ENCODE assay signal across 8 cellular contexts in genomic region chr12:113359939-113360748, GRCh38. TPM values are rescaled to one million over a fixed set of nuclear protein-coding genes. Genes with fewer than 3 reads are reported as not detected.
DNase-seq lines count a peak whose midpoint lies in the region; FAIRE-seq and TF ChIP-seq lines count a peak whose summit lies in the region.

No MANE protein-coding gene starts in this region.

- H3K9me3 Mint-ChIP-seq in T-helper 1 cell treated with Interleukin-12 subunit alpha and Interleukin-12 subunit beta and Interleukin-4 antibody, amounts not matched to agents 30 μg/mL and 1 μg/mL, for 36 hours = no peaks in the 10 kb centered on the region

- H3K27ac Mint-ChIP-seq in T-helper 1 cell treated with Interleukin-12 subunit alpha and Interleukin-12 subunit beta and Interleukin-4 antibody, amounts not matched to agents 30 μg/mL and 1 μg/mL, for 36 hours = no peak overlapping the region

- no peak for TF ChIP-seq EP300 in stomach (IDR thresholded peaks at IDR 0.05)

- H3K27me3 ChIP-seq in stomach = no peaks in the 10 kb centered on the region

- H3K4me3 Mint-ChIP-seq in T-helper 1 cell treated with Interleukin-12 subunit alpha and Interleukin-12 subunit beta and Interleukin-4 antibody, amounts not matched to agents 30 μg/mL and 1 μg/mL, for 36 hours = peak overlapping the region; percentile 87

- no peaks in the 10 kb centered on the region for H3K36me3 Mint-ChIP-seq in T-helper 1 cell treated with Interleukin-12 subunit alpha and Interleukin-12 subunit beta and Interleukin-4 antibody, amounts not matched to agents 30 μg/mL and 1 μg/mL, for 36 hours (ENCODE audit: low read depth)

- H3K4me1 ChIP-seq in stomach = peaks cover 7 to 34% (median 19%) of the 10 kb centered on the region in 4 donors

- H3K36me3 ChIP-seq in stomach = peaks cover 0 to 18% (median 10%) of the 10 kb centered on the region in 4 donors

- TF ChIP-seq POLR2A in stomach (IDR thresholded peaks at IDR 0.05) (no peak), GM12892 (IDR thresholded peaks at IDR 0.05; ENCODE audit: low read depth, low read length) (no peak)

- H3K27ac ChIP-seq in VCaP = peak overlapping the region; percentile 86
- H3K27ac ChIP-seq in stomach = peak overlapping the region in 4 of 5 donors; percentile 84 to 94 (median 88)

- no peaks in the 10 kb centered on the region for H3K9me3 ChIP-seq in stomach

- no peak for DNase-seq in T-helper 1 cell
- DNase-seq in foreskin fibroblast = peak; percentile 18 to 49
- DNase-seq in stomach = no peak
- DNase-seq in GM12892 (ENCODE audit: insufficient read length) = no peak
- no peak for DNase-seq in NCI-H2029 treated with DMSO at 0.1 percent for 48 hours (lab: John Stamatoyannopoulos, UW)
- no peak for DNase-seq in stimulated activated CD4-positive, alpha-beta T cell treated with anti-CD3 and anti-CD28 coated beads, Interleukin-2, amount 100 ng/mL, for 24 hours

- H3K27me3 Mint-ChIP-seq in T-helper 1 cell treated with Interleukin-12 subunit alpha and Interleukin-12 subunit beta and Interleukin-4 antibody, amounts not matched to agents 30 μg/mL and 1 μg/mL, for 36 hours (ENCODE audit: low read depth) = no peaks in the 10 kb centered on the region

- FAIRE-seq in GM12892 (lab: Jason Lieb, UNC) = no peak

- H3K4me1 Mint-ChIP-seq in T-helper 1 cell treated with Interleukin-12 subunit alpha and Interleukin-12 subunit beta and Interleukin-4 antibody, amounts not matched to agents 30 μg/mL and 1 μg/mL, for 36 hours (ENCODE audit: low read depth) = peaks cover 14% of the 10 kb centered on the region

- TF ChIP-seq CTCF in VCaP (conservative IDR thresholded peaks at IDR 0.05) (0 out of 2 replicates have a peak, but pooled peaks have one; percentile 6), foreskin fibroblast (IDR thresholded peaks at IDR 0.05; ENCODE audit: low read depth, low read length) (peak; percentile 36), stomach (IDR thresholded peaks at IDR 0.05) (no peak)

- H3K4me3 ChIP-seq in foreskin fibroblast (ENCODE audit: low read depth in 1 of 2, low read length in 2 of 2) (peak overlapping the region; percentile 94 to 96), stomach (peak overlapping the region in 2 of 4 donors; percentile 77 to 92)

- WGBS in stomach, 5 donors = 70 to 80% (median 79%) methylated on average over 8 to 9 of the region's 9 CpGs

- intact Hi-C loops in stomach (cut with DNase I; ENCODE audit: low total_unique reads) = no loop called here

RNA-seq across cellular contexts. Expression of gene PLBD2, which starts 1.8 kb away (rescaled TPM):
- total RNA-seq in stomach = 10 to 100 TPM in 3 of 5 donors, 1 to 10 TPM in 2; 2.7 to 32.4 (median 18.1) TPM
- polyA plus RNA-seq in stomach = 1 to 10 TPM; 5.2 to 8.2 (median 8.2) TPM
- polyA plus RNA-seq in GM12892 (2012; ENCODE audit: missing spikeins) = 5.5 TPM

RNA-seq across cellular contexts. Expression of gene SLC8B1, which starts 25.2 kb away (rescaled TPM):
- total RNA-seq in stomach = 100 to 1,000 TPM in 1 of 5 donors, 10 to 100 TPM in 4; 16.5 to 167 (median 49.8) TPM
- 10 to 100 TPM in 2 of 3 donors, 1 to 10 TPM in 1; 9.0 to 19.7 (median 13.8) TPM for polyA plus RNA-seq in stomach
- 4.2 TPM for polyA plus RNA-seq in GM12892 (2012; ENCODE audit: missing spikeins)

RNA-seq across cellular contexts. Expression of gene SDS, which starts 43.5 kb away (rescaled TPM):
- 1 to 10 TPM in 2 of 5 donors, not detected in 3; 1.2 to 4.2 TPM for total RNA-seq in stomach
- 1 to 10 TPM in 2 of 3 donors, under 1 TPM in 1; 0.25 to 4.7 (median 1.4) TPM for polyA plus RNA-seq in stomach
- 0.30 TPM for polyA plus RNA-seq in GM12892 (2012; ENCODE audit: missing spikeins)

Comparison
In these comparisons a context has a peak if more than half of its experiments do, and no peak if none do; other contexts are left out.
1. DNase-seq: peak in foreskin fibroblast (2 of 2); none in T-helper 1 cell (0 of 5), stomach (single experiment), GM12892 (single experiment), NCI-H2029 treated with DMSO at 0.1 percent for 48 hours (single experiment) and stimulated activated CD4-positive, alpha-beta T cell treated with anti-CD3 and anti-CD28 coated beads, Interleukin-2, amount 100 ng/mL, for 24 hours (0 of 2).
2. CTCF ChIP-seq: peak in VCaP (single experiment) and foreskin fibroblast (single experiment); none in stomach (0 of 7).